ENCODE assay signal across 9 cellular contexts in genomic region chr16:47142469-47143328, GRCh38. TPM values are rescaled to one million over a fixed set of nuclear protein-coding genes. Genes with fewer than 3 reads are reported as not detected.
A peak's percentile ranks its signal among the peaks of the same experiment; 100 is the strongest.
DNase-seq lines count a peak whose midpoint lies in the region; ATAC-seq and TF ChIP-seq lines count a peak whose summit lies in the region.
"Had no signal": no experiment of that assay in that cellular context is flagged by ENCODE, and none has a peak within 500 bp of the region (broad histone marks: within the 10 kb centered on the region; RNA-seq: fewer than 3 reads in every experiment).

No MANE protein-coding gene starts in this region.

- H3K36me3 Mint-ChIP-seq in activated T-cell treated with anti-CD3 and anti-CD28 coated beads, Interleukin-2, amount 50 U/mL, for 24 hours (ENCODE audit: low read depth), result peaks cover 3% of the 10 kb centered on the region
- no peaks in the 10 kb centered on the region for H3K36me3 Mint-ChIP-seq in natural killer cell

- DNase-seq in NCI-H345 (lab: John Stamatoyannopoulos, UW), result peak; percentile 29
- DNase-seq in NCI-H345 treated with DMSO at 0.1 percent for 48 hours (lab: John Stamatoyannopoulos, UW; ENCODE audit: unreplicated experiment), result no peak
- DNase-seq in NCI-H2227 treated with DMSO at 0.1 percent for 48 hours (lab: John Stamatoyannopoulos, UW), result peak; percentile 3
- no peak for DNase-seq in activated T-cell treated with anti-CD3 and anti-CD28 coated beads, Interleukin-2, amount 50 U/mL, for 24 hours
- peak; percentile 36 for DNase-seq in fibroblast of peridontal ligament (ENCODE audit: extremely low read depth)
- DNase-seq in natural killer cell, result no peak
- no peak for DNase-seq in vagina (ENCODE audit: extremely low spot score in 2 of 2)
- DNase-seq: DND-41 had no signal

- H3K27me3 Mint-ChIP-seq in activated T-cell treated with anti-CD3 and anti-CD28 coated beads, Interleukin-2, amount 50 U/mL, for 24 hours, result peaks cover 41% of the 10 kb centered on the region
- peaks cover 32 to 69% of the 10 kb centered on the region in 2 donors for H3K27me3 Mint-ChIP-seq in natural killer cell (ENCODE audit: low read depth in 2 of 2)

- no peak for TF ChIP-seq CTCF in natural killer cell (IDR thresholded peaks at IDR 0.05)
- no peak for TF ChIP-seq CTCF in vagina (IDR thresholded peaks at IDR 0.05)

- H3K9me3 ChIP-seq in vagina, result no peaks in the 10 kb centered on the region

- H3K27ac ChIP-seq in vagina, result peak overlapping the region; percentile 48

- peak overlapping the region; percentile 77 for H3K4me3 Mint-ChIP-seq in activated T-cell treated with anti-CD3 and anti-CD28 coated beads, Interleukin-2, amount 50 U/mL, for 24 hours
- H3K4me3 Mint-ChIP-seq in natural killer cell, result peak overlapping the region; percentile 81

- peak overlapping the region; percentile 81 for H3K27ac Mint-ChIP-seq in activated T-cell treated with anti-CD3 and anti-CD28 coated beads, Interleukin-2, amount 50 U/mL, for 24 hours
- no peak overlapping the region for H3K27ac Mint-ChIP-seq in natural killer cell

- H3K4me1 Mint-ChIP-seq in activated T-cell treated with anti-CD3 and anti-CD28 coated beads, Interleukin-2, amount 50 U/mL, for 24 hours (ENCODE audit: low read depth), result peaks cover 41% of the 10 kb centered on the region
- peaks cover 19 to 22% of the 10 kb centered on the region in 2 donors for H3K4me1 Mint-ChIP-seq in natural killer cell

- no peaks in the 10 kb centered on the region for H3K36me3 ChIP-seq in vagina

- no peak for TF ChIP-seq POLR2A in vagina (IDR thresholded peaks at IDR 0.05)

- intact Hi-C loops in natural killer cell (cut with micrococcal nuclease) (loop anchor here (5.0 kb wide), 1 partner anchor 105 kb away; no protein-coding TSS in a partner anchor), vagina (cut with DNase I) (loop anchor here (5.0 kb wide), 1 partner anchor 1015 kb away; the partner anchor contains the start of gene ABCC12)

- H3K4me3 ChIP-seq in vagina, result peak overlapping the region; percentile 49 to 52

- H3K9me3 Mint-ChIP-seq in activated T-cell treated with anti-CD3 and anti-CD28 coated beads, Interleukin-2, amount 50 U/mL, for 24 hours, result no peaks in the 10 kb centered on the region
- H3K9me3 Mint-ChIP-seq in natural killer cell, result no peaks in the 10 kb centered on the region

- peaks cover 14% of the 10 kb centered on the region for H3K4me1 ChIP-seq in vagina

- ATAC-seq in HG02678 (IDR thresholded peaks at IDR 0.05; ENCODE audit: unreplicated experiment) (peak; percentile 15), natural killer cell (peak in 1 of 3 donors; percentile 2)

- H3K27me3 ChIP-seq in vagina, result no peaks in the 10 kb centered on the region

RNA-seq across cellular contexts. Expression of gene NETO2, which starts 1.0 kb away (rescaled TPM):
- total RNA-seq in natural killer cell, result under 1 TPM in 2 of 3 donors, not detected in 1; 0.40 to 0.48 TPM
- 2.7 TPM for total RNA-seq in vagina

Comparison
In these comparisons a context has a peak if more than half of its experiments do, and no peak if none do; other contexts are left out.
1. DNase-seq: peak in NCI-H345 (single experiment), NCI-H2227 treated with DMSO at 0.1 percent for 48 hours (single experiment) and fibroblast of peridontal ligament (single experiment); none in NCI-H345 treated with DMSO at 0.1 percent for 48 hours (single experiment), activated T-cell treated with anti-CD3 and anti-CD28 coated beads, Interleukin-2, amount 50 U/mL, for 24 hours (single experiment), natural killer cell (single experiment) and vagina (0 of 2).